ENCODE assay signal across 10 cellular contexts in genomic region chr16:3645504-3646347, GRCh38. TPM values are rescaled to one million over a fixed set of nuclear protein-coding genes. Genes with fewer than 3 reads are reported as not detected.
DNase-seq lines count a peak whose midpoint lies in the region; ATAC-seq, FAIRE-seq and TF ChIP-seq lines count a peak whose summit lies in the region.
"Had no signal": no experiment of that assay in that cellular context is flagged by ENCODE, and none has a peak within 500 bp of the region (broad histone marks: within the 10 kb centered on the region; RNA-seq: fewer than 3 reads in every experiment).

No MANE protein-coding gene starts in this region.

- H3K27ac ChIP-seq in Peyer's patch: peak overlapping the region in 3 of 4 donors; percentile 78 to 93 (median 88)

- peak overlapping the region in 2 of 4 donors; percentile 6 to 27 for H3K4me3 ChIP-seq in Peyer's patch
- H3K4me3 ChIP-seq in skeletal muscle cell (ENCODE audit: low read depth, low read length): no peak overlapping the region
- H3K4me3 ChIP-seq: esophagus squamous epithelium had no signal

- H3K36me3 ChIP-seq in Peyer's patch: peaks cover 0 to 9% (median 2%) of the 10 kb centered on the region in 3 donors

- TF ChIP-seq CTCF in GM13976 (IDR thresholded peaks at IDR 0.05; ENCODE audit: borderline replicate concordance, control extremely low read depth, extremely low read depth, insufficient read depth, missing control alignments) (no peak), Peyer's patch (IDR thresholded peaks at IDR 0.05) (no peak)

- H3K4me1 ChIP-seq in Peyer's patch: peaks cover 0 to 32% (median 1%) of the 10 kb centered on the region in 4 donors

- in situ Hi-C loops in GM13976 (cut with MboI; ENCODE audit: low sequenced_read_pairs, unreplicated experiment): no loop called here

- H3K27me3 ChIP-seq in Peyer's patch: no peaks in the 10 kb centered on the region
- H3K27me3 ChIP-seq: esophagus squamous epithelium had no signal

- peak; percentile 23 for DNase-seq in GM13976 (ENCODE audit: low spot score)
- peak in 1 of 3 donors; percentile 67 for DNase-seq in Peyer's patch
- peak; percentile 79 for DNase-seq in iPS-NIHi7 (ENCODE audit: extremely low spot score)
- peak; percentile 47 for DNase-seq in skeletal muscle cell (ENCODE audit: low read depth)
- no peak for DNase-seq in DMS79 (lab: John Stamatoyannopoulos, UW)
- no peak for DNase-seq in GM19239 (ENCODE audit: insufficient read length, low spot score)
- DNase-seq in T1000 (lab: John Stamatoyannopoulos, UW): no peak
- DNase-seq: activated naive CD4-positive, alpha-beta T cell treated with anti-CD3 and anti-CD28 coated beads, Interleukin-2, amount 50 U/mL, for 16 hours; esophagus squamous epithelium had no signal

- ATAC-seq in GM19397 (IDR thresholded peaks at IDR 0.05; ENCODE audit: unreplicated experiment): no peak

- H3K9me3 ChIP-seq in Peyer's patch: no peaks in the 10 kb centered on the region
- H3K9me3 ChIP-seq: esophagus squamous epithelium had no signal

- TF ChIP-seq POLR2A in Peyer's patch (IDR thresholded peaks at IDR 0.05): peak in 1 of 2 donors; percentile 41

- no peak for FAIRE-seq in GM19239 (lab: Jason Lieb, UNC)

RNA-seq across cellular contexts. Expression of gene DNASE1, which starts 8.8 kb away (rescaled TPM):
- 100 to 1,000 TPM in 3 of 4 donors, 10 to 100 TPM in 1; 80.9 to 773 (median 653) TPM for total RNA-seq in Peyer's patch

RNA-seq across cellular contexts. Expression of gene SLX4, which starts 34.3 kb away (rescaled TPM):
- total RNA-seq in Peyer's patch: 10 to 100 TPM in 3 of 4 donors, 1 to 10 TPM in 1; 6.5 to 13.4 (median 12.8) TPM

Comparison
In these comparisons a context has a peak if more than half of its experiments do, and no peak if none do; other contexts are left out.
1. DNase-seq: peak in GM13976 (single experiment), iPS-NIHi7 (single experiment) and skeletal muscle cell (single experiment); none in DMS79 (single experiment), GM19239 (single experiment) and T1000 (single experiment).